Comparison of ENCODE assay signal across 19 cellular contexts in the genomic region with DNA sequence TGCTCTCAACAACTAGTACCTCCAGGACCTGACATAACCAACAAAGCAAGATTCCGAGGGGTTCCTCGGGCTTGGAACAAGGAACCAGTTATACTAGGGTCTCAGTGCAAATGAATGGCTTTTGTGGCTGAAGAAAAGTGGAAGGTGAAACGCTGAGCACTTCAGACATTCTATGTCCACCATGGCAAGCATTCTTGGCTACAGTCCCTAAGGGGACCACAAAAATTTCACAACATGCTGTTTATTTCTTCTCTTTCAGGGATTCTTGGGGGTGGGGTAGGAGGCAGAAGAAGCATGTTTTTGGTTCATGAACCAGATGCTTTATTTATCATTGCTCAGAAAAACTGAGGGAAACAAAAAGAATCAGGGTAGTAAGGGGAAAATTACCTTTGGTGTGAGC.
DNase-seq lines count a peak whose midpoint lies in the region; ATAC-seq and TF ChIP-seq lines count a peak whose summit lies in the region.
"Had no signal": no experiment of that assay in that cellular context is flagged by ENCODE, and none has a peak within 500 bp of the region (broad histone marks: within the 10 kb centered on the region; RNA-seq: fewer than 3 reads in every experiment).

No MANE protein-coding gene starts in this region.

- 64 to 75% methylated on average over 3 of the region's 3 CpGs for WGBS in body of pancreas, 2 donors

- no peak for TF ChIP-seq CTCF in astrocyte of the cerebellum (IDR thresholded peaks at IDR 0.05; ENCODE audit: low read depth, low read length, missing control alignments)
- no peak for TF ChIP-seq CTCF in body of pancreas (IDR thresholded peaks at IDR 0.05)

- no peaks in the 10 kb centered on the region for H3K36me3 ChIP-seq in body of pancreas (replicated peaks in 1 of 2; ENCODE audit: insufficient read depth in 1 of 2, low read depth in 2 of 2)
- H3K36me3 ChIP-seq: HAP-1 had no signal

- no peak overlapping the region for H3K27ac ChIP-seq in body of pancreas
- H3K27ac ChIP-seq: HL-60, SK-N-MC had no signal

- DNase-seq in AG08396 (ENCODE audit: low spot score) (peak; percentile 9), H4 (ENCODE audit: low spot score) (peak; percentile 19), astrocyte of the cerebellum (ENCODE audit: low read depth) (peak; percentile 67), iris pigment epithelial cell (ENCODE audit: low read depth) (peak; percentile 53), posterior cingulate gyrus (no peak), body of pancreas (no peak), mucosa of gallbladder (ENCODE audit: low spot score) (no peak), NCI-H2227 (lab: John Stamatoyannopoulos, UW; ENCODE audit: unreplicated experiment) (no peak)
- DNase-seq: AML-193, COR-L47, NCI-H1417 treated with DMSO at 0.1 percent for 48 hours, NCI-H1930, NCI-H2171 treated with DMSO at 0.1 percent for 48 hours, NCI-H774 had no signal

- in situ Hi-C loops in astrocyte of the cerebellum (cut with HindIII; ENCODE audit: low sequenced_read_pairs): no loop called here

- H3K9me3 ChIP-seq in body of pancreas: no peaks in the 10 kb centered on the region

- TF ChIP-seq POLR2A in body of pancreas (IDR thresholded peaks at IDR 0.05): no peak

- H3K4me3 ChIP-seq in astrocyte of the cerebellum (ENCODE audit: low read depth, low read length): no peak overlapping the region
- no peak overlapping the region for H3K4me3 ChIP-seq in body of pancreas
- H3K4me3 ChIP-seq: HAP-1, SK-N-MC had no signal

- H3K27me3 ChIP-seq in body of pancreas: no peaks in the 10 kb centered on the region

- ATAC-seq in body of pancreas: no peak
- ATAC-seq: Panc1, Right ventricle myocardium inferior had no signal

- no peaks in the 10 kb centered on the region for H3K4me1 ChIP-seq in body of pancreas
- H3K4me1 ChIP-seq: HAP-1 had no signal

- intact Hi-C loops in posterior cingulate gyrus (cut with DNase I) (loop anchor here (10.0 kb wide), 1 partner anchor 687 kb away; no protein-coding TSS in a partner anchor), body of pancreas (cut with DNase I) (no loop called here)

Comparison
In these comparisons a context has a peak if more than half of its experiments do, and no peak if none do; other contexts are left out.
1. DNase-seq: peak in AG08396 (single experiment), H4 (single experiment), astrocyte of the cerebellum (single experiment) and iris pigment epithelial cell (single experiment); none in posterior cingulate gyrus (0 of 10), body of pancreas (0 of 4), mucosa of gallbladder (single experiment) and NCI-H2227 (single experiment).